10 cellular contexts compared by ENCODE assay signal in genomic region chrX:68183612-68184214, GRCh38.
DNase-seq lines count a peak whose midpoint lies in the region; TF ChIP-seq lines count a peak whose summit lies in the region.
"Had no signal": no experiment of that assay in that cellular context is flagged by ENCODE, and none has a peak within 500 bp of the region (broad histone marks: within the 10 kb centered on the region; RNA-seq: fewer than 3 reads in every experiment).

No MANE protein-coding gene starts in this region.

- no peaks in the 10 kb centered on the region for H3K4me1 Mint-ChIP-seq in neural progenitor cell

- H2AFZ ChIP-seq in mammary epithelial cell (ENCODE audit: low read depth, low read length) = no peak overlapping the region
- no peak overlapping the region for H2AFZ ChIP-seq in neural progenitor cell (replicated peaks)

- no peak for TF ChIP-seq EP300 in stomach (IDR thresholded peaks at IDR 0.05)

- H3K36me3 ChIP-seq in mammary epithelial cell (ENCODE audit: insufficient read depth, low read length) = no peaks in the 10 kb centered on the region
- H3K36me3 ChIP-seq in neural progenitor cell = no peaks in the 10 kb centered on the region
- no peaks in the 10 kb centered on the region for H3K36me3 ChIP-seq in stomach
- H3K36me3 ChIP-seq: BLaER1 had no signal

- H3K27me3 Mint-ChIP-seq in neural progenitor cell (ENCODE audit: insufficient read depth, low read depth) = no peaks in the 10 kb centered on the region

- no peak overlapping the region for H3K27ac Mint-ChIP-seq in neural progenitor cell
- H3K27ac Mint-ChIP-seq: T-helper 1 cell treated with Interleukin-12 subunit alpha and Interleukin-12 subunit beta and Interleukin-4 antibody, amounts not matched to agents 30 μg/mL and 1 μg/mL, for 36 hours had no signal

- TF ChIP-seq CTCF in mammary epithelial cell (conservative IDR thresholded peaks at IDR 0.05 in 1 of 2, IDR thresholded peaks at IDR 0.05 in 1 of 2; ENCODE audit: extremely low read depth in 1 of 2, insufficient read depth in 1 of 2, low read depth in 1 of 2, low read length in 2 of 2) (peak; percentile 43 to 54), neural progenitor cell (IDR thresholded peaks at IDR 0.05) (peak; percentile 54), stomach (IDR thresholded peaks at IDR 0.05) (peak in 2 of 7 experiments; percentile 10 to 22)

- BruUV-seq in mammary epithelial cell (replicated peaks; lab: Mats Ljungman, UMichigan) = no TSS peak

- H3K27me3 ChIP-seq in mammary epithelial cell (ENCODE audit: insufficient read depth, low read length) (no peaks in the 10 kb centered on the region), neural progenitor cell (no peaks in the 10 kb centered on the region), stomach (no peaks in the 10 kb centered on the region)
- H3K27me3 ChIP-seq: BLaER1 had no signal

- in situ Hi-C loops in mammary epithelial cell (cut with MboI; ENCODE audit: low sequenced_read_pairs in 2 of 2) = loop anchor here in 1 of 2 donors (25.0 kb wide), 1 partner anchor 529 kb away; no protein-coding TSS in a partner anchor

- no peak overlapping the region for H3K4me2 ChIP-seq in mammary epithelial cell (ENCODE audit: insufficient read depth, low read depth, low read length)
- H3K4me2 ChIP-seq in neural progenitor cell = no peak overlapping the region
- H3K4me2 ChIP-seq: BLaER1 had no signal

- no peak for TF ChIP-seq POLR2A in stomach (IDR thresholded peaks at IDR 0.05)

- WGBS in mammary epithelial cell (ENCODE audit: low coverage, missing lambda C conversion rate) = 37% methylated on average over 4 of the region's 4 CpGs
- WGBS in stomach, 5 donors = 33 to 59% (median 39%) methylated on average over 4 of the region's 4 CpGs

- H3K9ac ChIP-seq in mammary epithelial cell (ENCODE audit: insufficient read depth, low read length) (no peak overlapping the region), neural progenitor cell (no peak overlapping the region)
- H3K9ac ChIP-seq: BLaER1 had no signal

- DNase-seq in NCI-H1105 treated with DMSO at 0.1 percent for 48 hours (lab: John Stamatoyannopoulos, UW) (peak; percentile 1), NCI-H1105 (lab: John Stamatoyannopoulos, UW) (no peak), NCI-H1092 (lab: John Stamatoyannopoulos, UW) (peak; percentile 13), mammary epithelial cell (no peak), neural progenitor cell (ENCODE audit: low spot score) (peak; percentile 30), stomach (no peak), HK-2 (ENCODE audit: unreplicated experiment) (no peak), substantia nigra (lab: John Stamatoyannopoulos, UW) (no peak)

- H3F3A ChIP-seq in neural progenitor cell (ENCODE audit: low read depth) = no peaks in the 10 kb centered on the region

- H3K36me3 Mint-ChIP-seq in neural progenitor cell = no peaks in the 10 kb centered on the region

- H4K20me1 ChIP-seq in mammary epithelial cell (ENCODE audit: insufficient read depth, low read length) = no peaks in the 10 kb centered on the region
- H4K20me1 ChIP-seq in neural progenitor cell (ENCODE audit: low read depth) = no peaks in the 10 kb centered on the region
- H4K20me1 ChIP-seq: BLaER1 had no signal

- H3K4me1 ChIP-seq in mammary epithelial cell (ENCODE audit: insufficient read depth, low read length) (peaks cover 4% of the 10 kb centered on the region), neural progenitor cell (no peaks in the 10 kb centered on the region), stomach (no peaks in the 10 kb centered on the region)
- H3K4me1 ChIP-seq: BLaER1 had no signal

- no peaks in the 10 kb centered on the region for H3K9me3 Mint-ChIP-seq in neural progenitor cell

- CTCF ChIA-PET in mammary epithelial cell (lab: Charles Lee; ENCODE audit: low non-redundant PET) = no interaction called here

- no peak overlapping the region for H3K27ac ChIP-seq in mammary epithelial cell (ENCODE audit: insufficient read depth, low read depth, low read length)
- H3K27ac ChIP-seq in neural progenitor cell = no peak overlapping the region
- no peak overlapping the region for H3K27ac ChIP-seq in stomach
- H3K27ac ChIP-seq in substantia nigra (ENCODE audit: low read depth, low read length, poor library complexity, severe bottlenecking) = no peak overlapping the region
- H3K27ac ChIP-seq: BLaER1 had no signal

- dilution Hi-C loops in mammary epithelial cell (cut with HindIII; ENCODE audit: low sequenced_read_pairs) = no loop called here

- intact Hi-C loops in mammary epithelial cell (cut with micrococcal nuclease) (no loop called here), stomach (cut with DNase I; ENCODE audit: low total_unique reads) (no loop called here)

- H3K9me3 ChIP-seq in mammary epithelial cell (replicated peaks; ENCODE audit: insufficient read depth, low read length) = no peaks in the 10 kb centered on the region
- peaks cover 5% of the 10 kb centered on the region for H3K9me3 ChIP-seq in neural progenitor cell (ENCODE audit: low read depth)
- H3K9me3 ChIP-seq in stomach = no peaks in the 10 kb centered on the region
- H3K9me3 ChIP-seq: BLaER1 had no signal

- H3K4me3 ChIP-seq in mammary epithelial cell (replicated peaks in 1 of 3; ENCODE audit: insufficient read depth in 1 of 3, low read depth in 2 of 3, low read length in 3 of 3) (no peak overlapping the region), neural progenitor cell (no peak overlapping the region), stomach (no peak overlapping the region)
- H3K4me3 ChIP-seq: BLaER1 had no signal

- no peaks in the 10 kb centered on the region for H3K79me2 ChIP-seq in mammary epithelial cell (ENCODE audit: insufficient read depth, low read length)
- no peaks in the 10 kb centered on the region for H3K79me2 ChIP-seq in neural progenitor cell (ENCODE audit: low read depth)

- H3K4me3 Mint-ChIP-seq in neural progenitor cell = no peak overlapping the region
- H3K4me3 Mint-ChIP-seq: T-helper 1 cell treated with Interleukin-12 subunit alpha and Interleukin-12 subunit beta and Interleukin-4 antibody, amounts not matched to agents 30 μg/mL and 1 μg/mL, for 36 hours had no signal

Comparison
In these comparisons a context has a peak if more than half of its experiments do, and no peak if none do; other contexts are left out.
1. DNase-seq: peak in NCI-H1105 treated with DMSO at 0.1 percent for 48 hours (single experiment), NCI-H1092 (single experiment) and neural progenitor cell (single experiment); none in NCI-H1105 (single experiment), mammary epithelial cell (single experiment), stomach (single experiment), HK-2 (single experiment) and substantia nigra (0 of 49).